Comparison of ENCODE assay signal across 19 cellular contexts in the genomic region with DNA sequence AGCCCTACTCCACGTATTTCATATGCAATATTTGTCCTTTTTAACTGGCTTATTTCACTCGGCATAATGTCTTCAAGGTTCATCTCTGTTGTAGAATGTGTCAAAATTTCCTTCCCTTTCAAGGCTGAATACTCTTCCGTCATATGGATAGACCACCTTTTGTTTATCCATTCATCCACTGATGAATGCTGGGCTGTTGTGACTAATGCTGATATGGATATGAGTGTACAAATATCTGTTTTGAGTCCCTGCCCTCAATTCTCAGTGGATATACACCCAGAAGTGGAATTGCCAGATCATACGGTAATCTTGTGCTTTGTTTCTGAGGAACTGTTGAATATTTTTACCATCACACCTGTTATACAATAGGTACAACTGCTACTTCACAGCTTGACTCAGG.
"Had no signal": no experiment of that assay in that cellular context is flagged by ENCODE, and none has a peak within 500 bp of the region (broad histone marks: within the 10 kb centered on the region; RNA-seq: fewer than 3 reads in every experiment).

No MANE protein-coding gene starts in this region.

- H3K36me3 Mint-ChIP-seq: naive B cell had no signal

- H3K4me3 ChIP-seq: gastrocnemius medialis, heart right ventricle, sigmoid colon, skin epidermis, tibial artery, upper lobe of left lung, uterus had no signal

- H3K27me3 Mint-ChIP-seq: naive B cell had no signal

- H3K27ac ChIP-seq: gastrocnemius medialis, heart right ventricle, sigmoid colon, skin epidermis, tibial artery, upper lobe of left lung, uterus had no signal

- ATAC-seq: esophagus mucosa; gastrocnemius medialis; heart right ventricle; stimulated activated naive CD8-positive, alpha-beta T cell treated with anti-CD3 and anti-CD28 coated beads, Interleukin-15, Interleukin-2, amounts not matched to agents 100 U/mL and 50 U/mL, for 24 hours had no signal

- FAIRE-seq: endometrium, islet of Langerhans had no signal

- H3K36me3 ChIP-seq: gastrocnemius medialis, heart right ventricle, sigmoid colon, tibial artery, upper lobe of left lung, uterus had no signal

- H3K27me3 ChIP-seq: gastrocnemius medialis, heart right ventricle, sigmoid colon, tibial artery, upper lobe of left lung, uterus had no signal

- H3K4me3 Mint-ChIP-seq: naive B cell had no signal

- H3K9me3 Mint-ChIP-seq: naive B cell had no signal

- H3K4me1 ChIP-seq: gastrocnemius medialis, uterus had no signal

- DNase-seq: effector memory CD4-positive, alpha-beta T cell; gastrocnemius medialis; heart right ventricle; hypothalamus; kidney glomerular epithelial cell; mesendoderm; naive B cell; posterior cingulate gyrus; stimulated activated CD4-positive, alpha-beta T cell treated with anti-CD3 and anti-CD28 coated beads, Interleukin-2, amount 100 ng/mL, for 24 hours; stimulated activated CD4-positive, alpha-beta T cell treated with anti-CD3 and anti-CD28 coated beads, Interleukin-4, amount 100 ng/mL, for 4 hours; stimulated activated naive CD8-positive, alpha-beta T cell treated with anti-CD3 and anti-CD28 coated beads, Interleukin-15, Interleukin-2, amounts not matched to agents 100 U/mL and 50 U/mL, for 24 hours; tibial artery; upper lobe of left lung had no signal

- H3K9me3 ChIP-seq: gastrocnemius medialis, heart right ventricle, sigmoid colon, tibial artery, upper lobe of left lung, uterus had no signal
